25 cellular contexts compared by ENCODE assay signal in genomic region chr3:39532777-39533176, GRCh38.
"Had no signal": no experiment of that assay in that cellular context is flagged by ENCODE, and none has a peak within 500 bp of the region (broad histone marks: within the 10 kb centered on the region; RNA-seq: fewer than 3 reads in every experiment).

No MANE protein-coding gene starts in this region.

- FAIRE-seq: keratinocyte, pancreas, small intestine had no signal

- DNase-seq: kidney glomerular epithelial cell; left cardiac atrium; left ventricle myocardium superior; mesendoderm; midbrain; mucosa of descending colon; naive thymus-derived CD4-positive, alpha-beta T cell; pancreas; posterior cingulate gyrus; retina; right cardiac atrium; sigmoid colon; small intestine; spleen; stimulated activated CD4-positive, alpha-beta T cell treated with anti-CD3 and anti-CD28 coated beads, Interleukin-4, amount 100 ng/mL, for 24 hours; stimulated activated naive CD4-positive, alpha-beta T cell; uterus had no signal

- H3K36me3 ChIP-seq: pancreas, prostate gland, sigmoid colon, spleen, suprapubic skin, tibial nerve, uterus had no signal

- H3K4me3 ChIP-seq: lung, mucosa of descending colon, pancreas, prostate gland, sigmoid colon, spleen, suprapubic skin, tibial nerve, uterus had no signal

- ATAC-seq: left cardiac atrium; left lobe of liver; left ventricle myocardium superior; mucosa of descending colon; naive thymus-derived CD4-positive, alpha-beta T cell; natural killer cell treated with Interleukin-12 subunit alpha and Interleukin-12 subunit beta and Interleukin-15 and Interleukin-18, amount 100 ng/mL, for 72 hours; pancreas; stimulated activated effector memory CD8-positive, alpha-beta T cell treated with anti-CD3 and anti-CD28 coated beads, Interleukin-12 subunit alpha, Interleukin-12 subunit beta, amount 100 ng/mL, for 72 hours had no signal

- H3K9me3 ChIP-seq: mucosa of descending colon, pancreas, prostate gland, sigmoid colon, spleen, suprapubic skin, tibial nerve, uterus had no signal

- H3K27ac ChIP-seq: pancreas, prostate gland, spleen, suprapubic skin, tibial nerve, uterus had no signal

- H3K4me1 ChIP-seq: pancreas, prostate gland, sigmoid colon, spleen, suprapubic skin, tibial nerve, uterus had no signal

- H3K27me3 ChIP-seq: pancreas, sigmoid colon, suprapubic skin, tibial nerve, uterus had no signal
